ENCODE assay signal across 12 cellular contexts in the genomic region with DNA sequence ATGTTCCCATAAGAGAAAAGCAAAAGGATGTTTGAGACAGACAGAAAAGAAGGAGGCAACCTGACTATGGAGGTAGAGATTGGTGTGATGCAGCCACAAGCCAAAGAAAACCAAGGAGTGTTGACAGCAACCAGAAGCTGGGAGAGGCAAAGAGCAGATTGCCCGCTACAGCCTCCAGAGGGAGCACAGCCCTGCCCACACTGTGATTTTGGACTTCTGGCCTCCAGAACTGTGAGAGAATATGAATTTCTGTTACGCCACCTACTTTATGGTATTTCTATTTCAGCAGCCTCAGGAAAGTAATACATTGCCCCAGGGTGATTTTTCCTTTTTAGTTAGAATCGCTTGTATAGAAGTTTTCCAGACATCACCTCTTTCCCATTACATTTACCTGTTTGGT. TPM values are rescaled to one million over a fixed set of nuclear protein-coding genes. Genes with fewer than 3 reads are reported as not detected.
A peak's percentile ranks its signal among the peaks of the same experiment; 100 is the strongest.
DNase-seq lines count a peak whose midpoint lies in the region; ATAC-seq and TF ChIP-seq lines count a peak whose summit lies in the region.
"Had no signal": no experiment of that assay in that cellular context is flagged by ENCODE, and none has a peak within 500 bp of the region (broad histone marks: within the 10 kb centered on the region; RNA-seq: fewer than 3 reads in every experiment).

No MANE protein-coding gene starts in this region.

- H3K36me3 Mint-ChIP-seq in osteocyte (ENCODE audit: unreplicated experiment), result no peaks in the 10 kb centered on the region

- peaks cover 4% of the 10 kb centered on the region for H3K9me3 Mint-ChIP-seq in osteocyte (ENCODE audit: unreplicated experiment)

- ATAC-seq in body of pancreas (peak; percentile 35), HG02870 (IDR thresholded peaks at IDR 0.05; ENCODE audit: unreplicated experiment) (no peak), GM18909 (IDR thresholded peaks at IDR 0.05; ENCODE audit: poor library complexity, unreplicated experiment) (no peak)

- H3K27ac ChIP-seq in body of pancreas, result no peak overlapping the region
- H3K27ac ChIP-seq: sigmoid colon had no signal

- H3K4me1 Mint-ChIP-seq in osteocyte (ENCODE audit: unreplicated experiment), result no peaks in the 10 kb centered on the region

- H3K4me1 ChIP-seq in body of pancreas, result no peaks in the 10 kb centered on the region
- H3K4me1 ChIP-seq: sigmoid colon had no signal

- H3K4me3 Mint-ChIP-seq in osteocyte (ENCODE audit: unreplicated experiment), result no peak overlapping the region

- H3K36me3 ChIP-seq in body of pancreas (replicated peaks in 1 of 2; ENCODE audit: insufficient read depth in 1 of 2, low read depth in 2 of 2), result no peaks in the 10 kb centered on the region
- H3K36me3 ChIP-seq: sigmoid colon had no signal

- H3K27ac Mint-ChIP-seq in osteocyte (ENCODE audit: unreplicated experiment), result no peak overlapping the region

- H3K4me3 ChIP-seq in body of pancreas, result no peak overlapping the region
- H3K4me3 ChIP-seq: sigmoid colon had no signal

- DNase-seq in DMS 273 (lab: John Stamatoyannopoulos, UW; ENCODE audit: unreplicated experiment) (peak; percentile 32), DMS 273 treated with DMSO at 0.1 percent for 48 hours (lab: John Stamatoyannopoulos, UW) (no peak), body of pancreas (peak in 3 of 4 donors; percentile 3 to 31 (median 19)), osteocyte (ENCODE audit: extremely low spot score, unreplicated experiment) (no peak), NCI-H774 (lab: John Stamatoyannopoulos, UW) (no peak)
- DNase-seq: 8988T, activated gamma-delta T cell, NCI-H446, sigmoid colon had no signal

- H3K27me3 Mint-ChIP-seq in osteocyte (ENCODE audit: unreplicated experiment), result no peaks in the 10 kb centered on the region

- intact Hi-C loops in body of pancreas (cut with DNase I), result no loop called here

- TF ChIP-seq CTCF in LNCAP (IDR thresholded peaks at IDR 0.05), result peak; percentile 44; the same call in 1 of the 2 replicates
- peak in 6 of 7 experiments; percentile 21 to 45 (median 28) for TF ChIP-seq CTCF in body of pancreas (IDR thresholded peaks at IDR 0.05)
- peak; percentile 26 for TF ChIP-seq CTCF in osteocyte (IDR thresholded peaks at IDR 0.05)

- H3K27me3 ChIP-seq in body of pancreas, result no peaks in the 10 kb centered on the region
- H3K27me3 ChIP-seq: sigmoid colon had no signal

- TF ChIP-seq POLR2A in body of pancreas (IDR thresholded peaks at IDR 0.05), result no peak

- no peaks in the 10 kb centered on the region for H3K9me3 ChIP-seq in body of pancreas
- H3K9me3 ChIP-seq: sigmoid colon had no signal

- WGBS in body of pancreas, 2 donors, result 90 to 93% methylated on average over 3 of the region's 3 CpGs

RNA-seq across cellular contexts. Expression of gene SLAMF6, which starts 28.4 kb away (rescaled TPM):
- total RNA-seq in body of pancreas (under 1 TPM; 0.52 to 0.99 TPM), osteocyte (not detected in 2 replicates)

Comparison
In these comparisons a context has a peak if more than half of its experiments do, and no peak if none do; other contexts are left out.
1. DNase-seq: peak in DMS 273 (single experiment) and body of pancreas (3 of 4); none in DMS 273 treated with DMSO at 0.1 percent for 48 hours (single experiment), osteocyte (single experiment) and NCI-H774 (single experiment).
2. Peak in every context shown above with its lines, with median percentiles within 50 percentile points of each other: CTCF ChIP-seq.